Comparison of ENCODE assay signal across 2 cellular contexts in the genomic region with DNA sequence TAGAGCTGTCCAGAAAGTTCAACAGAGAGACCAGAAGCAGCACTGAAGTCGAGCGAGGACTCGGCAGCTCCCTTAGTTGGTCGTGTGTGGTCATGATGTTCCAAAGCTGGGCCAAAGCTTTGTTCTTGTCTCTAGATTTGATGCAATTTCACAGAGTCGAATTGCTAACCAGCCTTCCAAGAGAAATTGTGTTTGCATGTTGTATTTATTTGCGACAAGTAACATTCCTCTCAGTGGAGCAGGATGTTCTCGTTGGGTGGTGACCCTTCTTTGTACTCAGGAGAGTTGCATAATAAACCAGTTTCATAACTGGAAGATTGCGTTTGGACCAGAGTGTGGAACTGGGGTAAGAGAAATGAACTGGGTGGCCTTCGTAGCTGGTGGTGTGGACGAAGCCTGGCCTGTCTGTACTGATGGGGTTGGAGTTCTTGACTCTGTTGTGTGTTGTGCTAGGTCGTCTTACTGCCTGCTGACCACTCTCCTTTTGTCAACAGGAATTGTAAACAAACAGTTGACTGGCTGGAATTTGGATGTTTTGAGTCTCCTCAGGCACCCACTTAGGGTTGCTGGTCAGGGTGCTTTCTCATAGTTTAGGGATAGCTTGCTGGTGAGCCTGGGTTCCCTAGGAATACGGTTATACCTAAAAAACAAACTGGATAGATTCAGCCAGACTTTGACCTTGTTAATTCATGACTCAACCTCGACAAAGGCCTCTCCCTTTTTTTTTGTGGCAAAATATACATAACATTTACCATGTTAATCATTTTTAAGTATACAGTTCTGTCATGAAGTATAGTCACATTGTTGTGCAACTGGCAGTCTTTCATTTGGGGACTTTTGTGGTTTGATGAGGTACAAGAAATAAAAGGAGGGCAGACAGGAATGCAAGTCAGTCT.
TF ChIP-seq lines count a peak whose summit lies in the region.

No MANE protein-coding gene starts in this region.

TF ChIP-seq in SK-N-SH treated with all-trans-retinoic acid at 6 μM for 48 hours, 23 proteins besides CTCF, POLR2A, EP300 and RAD21 (continued from another document):
- TF ChIP-seq TSHZ2 (CRISPR knock-in tag; IDR thresholded peaks at IDR 0.05), result no peak
- TF ChIP-seq RARB (CRISPR knock-in tag; IDR thresholded peaks at IDR 0.05), result no peak
- TF ChIP-seq PPARA (CRISPR knock-in tag; IDR thresholded peaks at IDR 0.05; ENCODE audit: borderline replicate concordance), result no peak

TF ChIP-seq in HepG2, 621 proteins besides CTCF, POLR2A, EP300 and RAD21 (continued from another document and continues in another):
- peak; percentile 47; the same call in 1 of the 2 replicates for TF ChIP-seq PHF21A (CRISPR knock-in tag; IDR thresholded peaks at IDR 0.05)
- TF ChIP-seq NR2F6 (IDR thresholded peaks at IDR 0.05), result peak; percentile 47; the same call in 1 of the 2 replicates
- peak; percentile 66 for TF ChIP-seq NR2F6 (CRISPR knock-in tag; IDR thresholded peaks at IDR 0.05)
- TF ChIP-seq ZNF549 (CRISPR knock-in tag; IDR thresholded peaks at IDR 0.05), result no peak
- 0 out of 2 replicates have a peak, but pooled peaks have one; percentile 37 for TF ChIP-seq MXD4 (CRISPR knock-in tag; IDR thresholded peaks at IDR 0.05)
- TF ChIP-seq, protein P1, sequence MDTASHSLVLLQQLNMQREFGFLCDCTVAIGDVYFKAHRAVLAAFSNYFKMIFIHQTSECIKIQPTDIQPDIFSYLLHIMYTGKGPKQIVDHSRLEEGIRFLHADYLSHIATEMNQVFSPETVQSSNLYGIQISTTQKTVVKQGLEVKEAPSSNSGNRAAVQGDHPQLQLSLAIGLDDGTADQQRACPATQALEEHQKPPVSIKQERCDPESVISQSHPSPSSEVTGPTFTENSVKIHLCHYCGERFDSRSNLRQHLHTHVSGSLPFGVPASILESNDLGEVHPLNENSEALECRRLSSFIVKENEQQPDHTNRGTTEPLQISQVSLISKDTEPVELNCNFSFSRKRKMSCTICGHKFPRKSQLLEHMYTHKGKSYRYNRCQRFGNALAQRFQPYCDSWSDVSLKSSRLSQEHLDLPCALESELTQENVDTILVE (CRISPR knock-in tag; IDR thresholded peaks at IDR 0.05), result peak; percentile 65; the same call in 1 of the 2 replicates
- TF ChIP-seq, protein P2, sequence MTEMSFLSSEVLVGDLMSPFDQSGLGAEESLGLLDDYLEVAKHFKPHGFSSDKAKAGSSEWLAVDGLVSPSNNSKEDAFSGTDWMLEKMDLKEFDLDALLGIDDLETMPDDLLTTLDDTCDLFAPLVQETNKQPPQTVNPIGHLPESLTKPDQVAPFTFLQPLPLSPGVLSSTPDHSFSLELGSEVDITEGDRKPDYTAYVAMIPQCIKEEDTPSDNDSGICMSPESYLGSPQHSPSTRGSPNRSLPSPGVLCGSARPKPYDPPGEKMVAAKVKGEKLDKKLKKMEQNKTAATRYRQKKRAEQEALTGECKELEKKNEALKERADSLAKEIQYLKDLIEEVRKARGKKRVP (CRISPR knock-in tag; IDR thresholded peaks at IDR 0.05), result peak in 1 of 2 experiments; percentile 92; a peak in 2 of 4 replicates
- 0 out of 2 replicates have a peak, but pooled peaks have one; percentile 26 for TF ChIP-seq ZIK1 (CRISPR knock-in tag; IDR thresholded peaks at IDR 0.05; ENCODE audit: borderline replicate concordance, low read depth)
- peak; percentile 31; the same call in 1 of the 2 replicates for TF ChIP-seq ARNT2 (CRISPR knock-in tag; IDR thresholded peaks at IDR 0.05; ENCODE audit: low read depth)
- TF ChIP-seq ZNF609 (CRISPR knock-in tag; IDR thresholded peaks at IDR 0.05; ENCODE audit: borderline replicate concordance), result 0 out of 2 replicates have a peak, but pooled peaks have one; percentile 25
- no peak for TF ChIP-seq ZNF775 (CRISPR knock-in tag; IDR thresholded peaks at IDR 0.05; ENCODE audit: borderline replicate concordance)
- peak; percentile 72 for TF ChIP-seq HNF4A (CRISPR knock-in tag; IDR thresholded peaks at IDR 0.05)
- TF ChIP-seq ZNF331 (CRISPR knock-in tag; IDR thresholded peaks at IDR 0.05), result peak; percentile 88; the same call in 1 of the 2 replicates
- peak; percentile 55; the same call in 1 of the 2 replicates for TF ChIP-seq ZNF639 (CRISPR knock-in tag; conservative IDR thresholded peaks at IDR 0.05)
- TF ChIP-seq LCORL (IDR thresholded peaks at IDR 0.05), result no peak
- TF ChIP-seq LCORL (CRISPR knock-in tag; IDR thresholded peaks at IDR 0.05), result peak; percentile 74
- TF ChIP-seq ARHGAP35 (CRISPR knock-in tag; IDR thresholded peaks at IDR 0.05; ENCODE audit: borderline replicate concordance), result peak; percentile 53; the same call in 1 of the 2 replicates
- TF ChIP-seq ZNF883 (CRISPR knock-in tag; IDR thresholded peaks at IDR 0.05; ENCODE audit: not compliant biosample characterization), result peak; percentile 33
- 0 out of 2 replicates have a peak, but pooled peaks have one; percentile 34 for TF ChIP-seq POGZ (CRISPR knock-in tag; IDR thresholded peaks at IDR 0.05)
- TF ChIP-seq MEF2D (CRISPR knock-in tag; IDR thresholded peaks at IDR 0.05), result peak; percentile 45; the same call in 1 of the 2 replicates
- no peak for TF ChIP-seq PAX8 (CRISPR knock-in tag; IDR thresholded peaks at IDR 0.05; ENCODE audit: borderline replicate concordance)
- 0 out of 2 replicates have a peak, but pooled peaks have one; percentile 68 for TF ChIP-seq MIER3 (CRISPR knock-in tag; IDR thresholded peaks at IDR 0.05; ENCODE audit: borderline replicate concordance)
- no peak for TF ChIP-seq HINFP (CRISPR knock-in tag; IDR thresholded peaks at IDR 0.05; ENCODE audit: low read depth)
- no peak for TF ChIP-seq HNRNPUL1 (IDR thresholded peaks at IDR 0.05; ENCODE audit: low read depth, low read length)
- TF ChIP-seq, protein P3, sequence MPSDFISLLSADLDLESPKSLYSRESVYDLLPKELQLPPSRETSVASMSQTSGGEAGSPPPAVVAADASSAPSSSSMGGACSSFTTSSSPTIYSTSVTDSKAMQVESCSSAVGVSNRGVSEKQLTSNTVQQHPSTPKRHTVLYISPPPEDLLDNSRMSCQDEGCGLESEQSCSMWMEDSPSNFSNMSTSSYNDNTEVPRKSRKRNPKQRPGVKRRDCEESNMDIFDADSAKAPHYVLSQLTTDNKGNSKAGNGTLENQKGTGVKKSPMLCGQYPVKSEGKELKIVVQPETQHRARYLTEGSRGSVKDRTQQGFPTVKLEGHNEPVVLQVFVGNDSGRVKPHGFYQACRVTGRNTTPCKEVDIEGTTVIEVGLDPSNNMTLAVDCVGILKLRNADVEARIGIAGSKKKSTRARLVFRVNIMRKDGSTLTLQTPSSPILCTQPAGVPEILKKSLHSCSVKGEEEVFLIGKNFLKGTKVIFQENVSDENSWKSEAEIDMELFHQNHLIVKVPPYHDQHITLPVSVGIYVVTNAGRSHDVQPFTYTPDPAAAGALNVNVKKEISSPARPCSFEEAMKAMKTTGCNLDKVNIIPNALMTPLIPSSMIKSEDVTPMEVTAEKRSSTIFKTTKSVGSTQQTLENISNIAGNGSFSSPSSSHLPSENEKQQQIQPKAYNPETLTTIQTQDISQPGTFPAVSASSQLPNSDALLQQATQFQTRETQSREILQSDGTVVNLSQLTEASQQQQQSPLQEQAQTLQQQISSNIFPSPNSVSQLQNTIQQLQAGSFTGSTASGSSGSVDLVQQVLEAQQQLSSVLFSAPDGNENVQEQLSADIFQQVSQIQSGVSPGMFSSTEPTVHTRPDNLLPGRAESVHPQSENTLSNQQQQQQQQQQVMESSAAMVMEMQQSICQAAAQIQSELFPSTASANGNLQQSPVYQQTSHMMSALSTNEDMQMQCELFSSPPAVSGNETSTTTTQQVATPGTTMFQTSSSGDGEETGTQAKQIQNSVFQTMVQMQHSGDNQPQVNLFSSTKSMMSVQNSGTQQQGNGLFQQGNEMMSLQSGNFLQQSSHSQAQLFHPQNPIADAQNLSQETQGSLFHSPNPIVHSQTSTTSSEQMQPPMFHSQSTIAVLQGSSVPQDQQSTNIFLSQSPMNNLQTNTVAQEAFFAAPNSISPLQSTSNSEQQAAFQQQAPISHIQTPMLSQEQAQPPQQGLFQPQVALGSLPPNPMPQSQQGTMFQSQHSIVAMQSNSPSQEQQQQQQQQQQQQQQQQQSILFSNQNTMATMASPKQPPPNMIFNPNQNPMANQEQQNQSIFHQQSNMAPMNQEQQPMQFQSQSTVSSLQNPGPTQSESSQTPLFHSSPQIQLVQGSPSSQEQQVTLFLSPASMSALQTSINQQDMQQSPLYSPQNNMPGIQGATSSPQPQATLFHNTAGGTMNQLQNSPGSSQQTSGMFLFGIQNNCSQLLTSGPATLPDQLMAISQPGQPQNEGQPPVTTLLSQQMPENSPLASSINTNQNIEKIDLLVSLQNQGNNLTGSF (CRISPR knock-in tag; IDR thresholded peaks at IDR 0.05), result no peak
- peak; percentile 68; the same call in 1 of the 2 replicates for TF ChIP-seq ZNF747 (CRISPR knock-in tag; IDR thresholded peaks at IDR 0.05; ENCODE audit: borderline replicate concordance)
- TF ChIP-seq ZNF232 (CRISPR knock-in tag; IDR thresholded peaks at IDR 0.05; ENCODE audit: borderline replicate concordance), result peak; percentile 34; the same call in 1 of the 2 replicates
- TF ChIP-seq, protein P4, sequence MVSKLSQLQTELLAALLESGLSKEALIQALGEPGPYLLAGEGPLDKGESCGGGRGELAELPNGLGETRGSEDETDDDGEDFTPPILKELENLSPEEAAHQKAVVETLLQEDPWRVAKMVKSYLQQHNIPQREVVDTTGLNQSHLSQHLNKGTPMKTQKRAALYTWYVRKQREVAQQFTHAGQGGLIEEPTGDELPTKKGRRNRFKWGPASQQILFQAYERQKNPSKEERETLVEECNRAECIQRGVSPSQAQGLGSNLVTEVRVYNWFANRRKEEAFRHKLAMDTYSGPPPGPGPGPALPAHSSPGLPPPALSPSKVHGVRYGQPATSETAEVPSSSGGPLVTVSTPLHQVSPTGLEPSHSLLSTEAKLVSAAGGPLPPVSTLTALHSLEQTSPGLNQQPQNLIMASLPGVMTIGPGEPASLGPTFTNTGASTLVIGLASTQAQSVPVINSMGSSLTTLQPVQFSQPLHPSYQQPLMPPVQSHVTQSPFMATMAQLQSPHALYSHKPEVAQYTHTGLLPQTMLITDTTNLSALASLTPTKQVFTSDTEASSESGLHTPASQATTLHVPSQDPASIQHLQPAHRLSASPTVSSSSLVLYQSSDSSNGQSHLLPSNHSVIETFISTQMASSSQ (IDR thresholded peaks at IDR 0.05; ENCODE audit: low read depth), result no peak
- TF ChIP-seq, protein P4 (CRISPR knock-in tag; IDR thresholded peaks at IDR 0.05; ENCODE audit: borderline replicate concordance), result no peak
